1 cellular context compared by ENCODE assay signal in genomic region chr2:74036450-74037175, GRCh38.
TF ChIP-seq lines count a peak whose summit lies in the region.

No MANE protein-coding gene starts in this region.

TF ChIP-seq in GM12878, 131 proteins besides CTCF, POLR2A, EP300 and RAD21 (continued from another document):
- TF ChIP-seq NKRF (conservative IDR thresholded peaks at IDR 0.05) (no peak), HDGF (IDR thresholded peaks at IDR 0.05) (no peak), TCF3 (IDR thresholded peaks at IDR 0.05; ENCODE audit: borderline replicate concordance, insufficient read depth, low read depth, low read length) (no peak), SMARCA5 (IDR thresholded peaks at IDR 0.05) (0 out of 2 replicates have a peak, but pooled peaks have one; percentile 60), IKZF2 (IDR thresholded peaks at IDR 0.05) (0 out of 4 replicates have a peak, but pooled peaks of 1 of the 2 experiments have one; percentile 3), CHD1 (IDR thresholded peaks at IDR 0.05; ENCODE audit: low read depth, low read length) (no peak), TCF7 (IDR thresholded peaks at IDR 0.05; ENCODE audit: borderline replicate concordance) (no peak), NFIC (IDR thresholded peaks at IDR 0.05; ENCODE audit: low read depth, low read length) (no peak), CBX5 (IDR thresholded peaks at IDR 0.05; ENCODE audit: low read depth) (no peak), MTA2 (IDR thresholded peaks at IDR 0.05; ENCODE audit: low read depth) (no peak)
- TF ChIP-seq, protein P1, sequence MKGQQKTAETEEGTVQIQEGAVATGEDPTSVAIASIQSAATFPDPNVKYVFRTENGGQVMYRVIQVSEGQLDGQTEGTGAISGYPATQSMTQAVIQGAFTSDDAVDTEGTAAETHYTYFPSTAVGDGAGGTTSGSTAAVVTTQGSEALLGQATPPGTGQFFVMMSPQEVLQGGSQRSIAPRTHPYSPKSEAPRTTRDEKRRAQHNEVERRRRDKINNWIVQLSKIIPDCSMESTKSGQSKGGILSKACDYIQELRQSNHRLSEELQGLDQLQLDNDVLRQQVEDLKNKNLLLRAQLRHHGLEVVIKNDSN (IDR thresholded peaks at IDR 0.05; ENCODE audit: borderline replicate concordance, extremely low read length, insufficient read depth, low read depth, low read length) = no peak
- TF ChIP-seq, protein P2, sequence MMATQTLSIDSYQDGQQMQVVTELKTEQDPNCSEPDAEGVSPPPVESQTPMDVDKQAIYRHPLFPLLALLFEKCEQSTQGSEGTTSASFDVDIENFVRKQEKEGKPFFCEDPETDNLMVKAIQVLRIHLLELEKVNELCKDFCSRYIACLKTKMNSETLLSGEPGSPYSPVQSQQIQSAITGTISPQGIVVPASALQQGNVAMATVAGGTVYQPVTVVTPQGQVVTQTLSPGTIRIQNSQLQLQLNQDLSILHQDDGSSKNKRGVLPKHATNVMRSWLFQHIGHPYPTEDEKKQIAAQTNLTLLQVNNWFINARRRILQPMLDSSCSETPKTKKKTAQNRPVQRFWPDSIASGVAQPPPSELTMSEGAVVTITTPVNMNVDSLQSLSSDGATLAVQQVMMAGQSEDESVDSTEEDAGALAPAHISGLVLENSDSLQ (IDR thresholded peaks at IDR 0.05) = no peak
